Comparison of ENCODE assay signal across 17 cellular contexts in the genomic region with DNA sequence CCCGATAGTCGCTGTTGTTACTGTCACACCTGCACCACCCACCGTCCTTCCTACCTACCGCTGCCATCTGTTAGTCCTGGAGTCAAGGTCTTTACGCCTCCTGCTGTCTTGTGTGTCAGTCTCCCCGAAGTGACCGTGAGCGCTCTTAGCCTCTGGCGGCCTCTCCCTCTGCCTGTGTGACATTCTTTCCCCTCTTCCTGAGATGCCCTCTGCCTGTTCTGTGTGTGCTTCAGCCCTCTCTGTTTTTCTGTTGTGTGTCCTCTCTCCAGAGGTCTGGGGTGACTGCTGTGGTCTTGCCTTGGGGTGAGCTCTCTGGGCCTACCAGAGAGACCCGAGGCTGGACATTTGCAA. TPM values are rescaled to one million over a fixed set of nuclear protein-coding genes. Genes with fewer than 3 reads are reported as not detected.
DNase-seq lines count a peak whose midpoint lies in the region; ATAC-seq, FAIRE-seq and TF ChIP-seq lines count a peak whose summit lies in the region.
"Had no signal": no experiment of that assay in that cellular context is flagged by ENCODE, and none has a peak within 500 bp of the region (broad histone marks: within the 10 kb centered on the region; RNA-seq: fewer than 3 reads in every experiment).

No MANE protein-coding gene starts in this region.

- TF ChIP-seq CTCF in heart left ventricle (IDR thresholded peaks at IDR 0.05) = no peak
- no peak for TF ChIP-seq CTCF in bronchial epithelial cell (IDR thresholded peaks at IDR 0.05; ENCODE audit: insufficient read depth, low read length, severe bottlenecking)

- intact Hi-C loops in Right ventricle myocardium inferior (cut with DNase I) = no loop called here
- intact Hi-C loops in heart left ventricle (cut with DNase I) = no loop called here

- H3K4me3 ChIP-seq in heart left ventricle = no peak overlapping the region
- H3K4me3 ChIP-seq in bronchial epithelial cell (ENCODE audit: low read depth, low read length) = no peak overlapping the region
- no peak overlapping the region for H3K4me3 ChIP-seq in muscle layer of colon (ENCODE audit: low read depth in 1 of 2, low read length in 2 of 2)

- peak; percentile 73 for FAIRE-seq in bronchial epithelial cell (lab: Jason Lieb, UNC)

- DNase-seq in Right ventricle myocardium inferior (ENCODE audit: missing footprints) (no peak), heart left ventricle (no peak), bronchial epithelial cell (ENCODE audit: low read depth) (no peak), cerebellum (ENCODE audit: low spot score) (no peak), NCI-H1930 (lab: John Stamatoyannopoulos, UW) (no peak), NCI-H226 (no peak)
- DNase-seq: AML-193, MV-4-11, NCI-H1417 treated with DMSO at 0.1 percent for 48 hours, NCI-H2029 treated with DMSO at 0.1 percent for 48 hours, NCI-H524 treated with DMSO at 0.1 percent for 48 hours had no signal

- ATAC-seq in Right ventricle myocardium inferior (peak; percentile 3), heart left ventricle (no peak)

- H3K27ac ChIP-seq in heart left ventricle (no peak overlapping the region), muscle layer of colon (ENCODE audit: low read depth, low read length) (peak overlapping the region; percentile 49)
- H3K27ac ChIP-seq: RWPE1 had no signal

- H3K9me3 ChIP-seq in heart left ventricle (no peaks in the 10 kb centered on the region), muscle layer of colon (ENCODE audit: low read length) (no peaks in the 10 kb centered on the region)
- H3K9me3 ChIP-seq: Caco-2 had no signal

- H3K36me3 ChIP-seq in heart left ventricle = peaks cover 0 to 99% (median 91%) of the 10 kb centered on the region in 9 donors
- peaks cover 27% of the 10 kb centered on the region for H3K36me3 ChIP-seq in bronchial epithelial cell (ENCODE audit: control insufficient read depth, insufficient read depth, low read length)
- peaks cover 85% of the 10 kb centered on the region for H3K36me3 ChIP-seq in muscle layer of colon (ENCODE audit: insufficient read depth, low read length)

- H3K9ac ChIP-seq in muscle layer of colon (ENCODE audit: low read length) = no peak overlapping the region

- TF ChIP-seq POLR2A in heart left ventricle (IDR thresholded peaks at IDR 0.05) = no peak

- 87 to 94% (median 93%) methylated on average over 9 to 10 of the region's 10 CpGs for WGBS in heart left ventricle, 4 donors

- H3K4me1 ChIP-seq in heart left ventricle (peaks cover 0 to 52% (median 13%) of the 10 kb centered on the region in 12 donors), muscle layer of colon (ENCODE audit: insufficient read depth, low read length) (peaks cover 44% of the 10 kb centered on the region)
- H3K4me1 ChIP-seq: Caco-2 had no signal

- H3K27me3 ChIP-seq in heart left ventricle (no peaks in the 10 kb centered on the region), bronchial epithelial cell (ENCODE audit: control insufficient read depth, insufficient read depth, low read length) (no peaks in the 10 kb centered on the region), muscle layer of colon (ENCODE audit: control insufficient read depth in 1 of 2, insufficient read depth in 2 of 2, low read length in 2 of 2) (no peaks in the 10 kb centered on the region)

RNA-seq across cellular contexts. Expression of a gene that starts 54.9 kb away (rescaled TPM):
- total RNA-seq in Right ventricle myocardium inferior (not detected), heart left ventricle (not detected), bronchial epithelial cell (not detected in 2 replicates), cerebellum (not detected)
- polyA plus RNA-seq in heart left ventricle = under 1 TPM in 1 of 2 donors, not detected in 1; 0.04 TPM
- total RNA-seq: Caco-2, HT1080, OCI-LY7 had no signal
- polyA plus RNA-seq: IgD-negative memory B cell had no signal
